In the genomic region with DNA sequence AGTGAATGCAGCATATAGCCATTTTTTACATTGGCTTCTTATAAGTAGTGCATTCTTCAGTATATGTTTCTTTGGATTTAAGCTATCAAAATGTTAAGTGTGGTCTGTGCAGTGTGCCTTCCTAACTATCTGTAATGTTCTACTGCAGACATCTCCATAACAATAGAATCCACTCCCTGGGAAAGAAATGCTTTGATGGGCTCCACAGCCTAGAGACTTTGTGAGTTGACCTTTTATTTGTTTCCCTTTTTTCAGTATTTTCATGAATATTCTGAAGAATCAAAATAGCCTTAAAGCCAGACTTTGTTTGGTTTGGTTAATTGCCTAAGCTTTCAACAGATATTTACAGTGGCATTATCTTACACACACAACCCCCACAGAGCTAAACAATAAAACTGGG, we compare ENCODE assay signal across 23 cellular contexts.
"Had no signal": no experiment of that assay in that cellular context is flagged by ENCODE, and none has a peak within 500 bp of the region (broad histone marks: within the 10 kb centered on the region; RNA-seq: fewer than 3 reads in every experiment).

No MANE protein-coding gene starts in this region.

- FAIRE-seq: colon, islet of Langerhans, urothelium cell line had no signal

- H3K9me3 Mint-ChIP-seq: activated CD4-positive, alpha-beta memory T cell treated with anti-CD3 and anti-CD28 coated beads, Interleukin-2, amount 10 ng/mL, durations not matched to agents 7 days and 5 days; activated naive CD8-positive, alpha-beta T cell treated with anti-CD3 and anti-CD28 coated beads for 36 hours; activated T-helper 17 cell treated with anti-CD3 and anti-CD28 coated beads, Interleukin-2, amount 50 U/mL, for 72 hours; nephron progenitor cell had no signal

- H3K27me3 ChIP-seq: foreskin keratinocyte, thyroid gland had no signal

- H3K4me3 ChIP-seq: lung, thyroid gland had no signal

- H3K36me3 Mint-ChIP-seq: activated CD8-positive, alpha-beta memory T cell treated with anti-CD3 and anti-CD28 coated beads, Interleukin-2, amount 10 ng/mL, durations not matched to agents 7 days and 5 days; activated naive CD8-positive, alpha-beta T cell treated with anti-CD3 and anti-CD28 coated beads for 36 hours; brain had no signal

- H3K27ac ChIP-seq: foreskin keratinocyte, thyroid gland had no signal

- H3K27ac Mint-ChIP-seq: activated CD4-positive, alpha-beta memory T cell treated with anti-CD3 and anti-CD28 coated beads, Interleukin-2, amount 10 ng/mL, durations not matched to agents 7 days and 5 days; activated CD8-positive, alpha-beta memory T cell treated with anti-CD3 and anti-CD28 coated beads, Interleukin-2, amount 10 ng/mL, durations not matched to agents 7 days and 5 days; activated naive CD8-positive, alpha-beta T cell treated with anti-CD3 and anti-CD28 coated beads for 36 hours; activated T-helper 17 cell treated with anti-CD3 and anti-CD28 coated beads, Interleukin-2, amount 50 U/mL, for 72 hours; nephron progenitor cell had no signal

- H3K9me3 ChIP-seq: thyroid gland had no signal

- H3K4me1 Mint-ChIP-seq: activated CD4-positive, alpha-beta memory T cell treated with anti-CD3 and anti-CD28 coated beads, Interleukin-2, amount 10 ng/mL, durations not matched to agents 7 days and 5 days; activated CD8-positive, alpha-beta memory T cell treated with anti-CD3 and anti-CD28 coated beads, Interleukin-2, amount 10 ng/mL, durations not matched to agents 7 days and 5 days; activated naive CD8-positive, alpha-beta T cell treated with anti-CD3 and anti-CD28 coated beads for 36 hours; activated T-helper 17 cell treated with anti-CD3 and anti-CD28 coated beads, Interleukin-2, amount 50 U/mL, for 72 hours had no signal

- H3K4me3 Mint-ChIP-seq: activated CD4-positive, alpha-beta memory T cell treated with anti-CD3 and anti-CD28 coated beads, Interleukin-2, amount 10 ng/mL, durations not matched to agents 7 days and 5 days; activated CD8-positive, alpha-beta memory T cell treated with anti-CD3 and anti-CD28 coated beads, Interleukin-2, amount 10 ng/mL, durations not matched to agents 7 days and 5 days; activated naive CD8-positive, alpha-beta T cell treated with anti-CD3 and anti-CD28 coated beads for 36 hours; activated T-helper 17 cell treated with anti-CD3 and anti-CD28 coated beads, Interleukin-2, amount 50 U/mL, for 72 hours; brain; nephron progenitor cell had no signal

- H3K27me3 Mint-ChIP-seq: activated naive CD8-positive, alpha-beta T cell treated with anti-CD3 and anti-CD28 coated beads for 36 hours had no signal

- DNase-seq: activated CD4-positive, alpha-beta memory T cell treated with anti-CD3 and anti-CD28 coated beads, Interleukin-2, amount 10 ng/mL, durations not matched to agents 7 days and 5 days; activated CD4-positive, alpha-beta T cell treated with anti-CD3 and anti-CD28 coated beads for 48 hours; activated CD4-positive, CD25-positive, alpha-beta regulatory T cell; activated CD8-positive, alpha-beta memory T cell treated with anti-CD3 and anti-CD28 coated beads, Interleukin-2, amount 10 ng/mL, durations not matched to agents 7 days and 5 days; activated naive CD4-positive, alpha-beta T cell; activated naive CD8-positive, alpha-beta T cell treated with anti-CD3 and anti-CD28 coated beads for 36 hours; amygdala; caudate nucleus; hippocampal formation; left colon; midbrain; nephron progenitor cell; occipital lobe; stimulated activated CD4-positive, alpha-beta T cell treated with anti-CD3 and anti-CD28 coated beads, Interleukin-2, amount 100 ng/mL, for 24 hours; stimulated activated naive CD4-positive, alpha-beta T cell treated with Interleukin-2 at 50 U/mL for 16 hours had no signal

- H3K36me3 ChIP-seq: thyroid gland had no signal

- H3K4me1 ChIP-seq: thyroid gland had no signal
